12 cellular contexts compared by ENCODE assay signal in the genomic region with DNA sequence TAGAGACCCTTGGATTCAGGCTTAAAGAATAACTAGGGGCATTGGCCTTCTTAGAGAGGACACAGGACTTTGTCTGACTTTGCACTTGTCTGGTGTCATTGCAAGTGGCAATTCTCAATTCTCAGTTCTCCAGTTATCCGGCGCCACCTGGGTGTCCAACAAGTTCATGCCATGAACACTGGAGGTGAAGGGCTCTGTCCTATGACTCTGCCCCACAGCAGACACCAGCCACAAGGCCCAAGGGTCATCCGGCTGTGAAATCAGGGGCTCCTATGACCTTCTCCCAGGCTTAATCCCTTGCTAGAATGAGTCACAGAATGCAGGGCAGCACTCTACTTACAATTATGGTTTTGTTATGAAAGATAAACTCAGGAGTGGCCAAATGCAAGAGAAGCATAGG.
DNase-seq lines count a peak whose midpoint lies in the region; ATAC-seq, FAIRE-seq and TF ChIP-seq lines count a peak whose summit lies in the region.
"Had no signal": no experiment of that assay in that cellular context is flagged by ENCODE, and none has a peak within 500 bp of the region (broad histone marks: within the 10 kb centered on the region; RNA-seq: fewer than 3 reads in every experiment).

No MANE protein-coding gene starts in this region.

- H3K36me3 Mint-ChIP-seq in activated CD4-positive, alpha-beta T cell treated with anti-CD3 and anti-CD28 coated beads for 36 hours (ENCODE audit: low read depth): no peaks in the 10 kb centered on the region
- H3K36me3 Mint-ChIP-seq: immature natural killer cell had no signal

- WGBS in GM23248 (ENCODE audit: low coverage in 1 of 2, low lambda C conversion rate in 2 of 2, missing lambda C conversion rate in 2 of 2), 2 experiments: 85 to 90% methylated on average over 3 of the region's 3 CpGs
- WGBS in spleen, 5 donors: 91 to 97% (median 94%) methylated on average over 3 of the region's 3 CpGs

- POLR2A ChIA-PET in activated CD4-positive, alpha-beta T cell treated with anti-CD3 and anti-CD28 coated beads for 36 hours (lab: Charles Lee): no interaction called here

- H3K9ac ChIP-seq in GM23248: no peak overlapping the region
- H3K9ac ChIP-seq: BLaER1 treated with 17β-estradiol and CSF1 and Interleukin-3, amounts not matched to agents 10 nM and 100 nM had no signal

- H3K4me1 Mint-ChIP-seq in activated CD4-positive, alpha-beta T cell treated with anti-CD3 and anti-CD28 coated beads for 36 hours: peaks cover 25% of the 10 kb centered on the region

- H3K79me2 ChIP-seq in GM23248 (ENCODE audit: insufficient read depth): no peaks in the 10 kb centered on the region

- H4K20me1 ChIP-seq in GM23248 (ENCODE audit: insufficient read depth): no peaks in the 10 kb centered on the region
- H4K20me1 ChIP-seq: BLaER1 treated with 17β-estradiol and CSF1 and Interleukin-3, amounts not matched to agents 10 nM and 100 nM had no signal

- no peak overlapping the region for H3K4me2 ChIP-seq in GM23248 (ENCODE audit: unreplicated experiment)

- in situ Hi-C loops in GM23248 (cut with MboI): no loop called here

- H3K9me3 ChIP-seq in GM23248 (ENCODE audit: low read depth) (no peaks in the 10 kb centered on the region), WERI-Rb-1 (ENCODE audit: severe bottlenecking) (no peaks in the 10 kb centered on the region), spleen (no peaks in the 10 kb centered on the region)
- H3K9me3 ChIP-seq: BLaER1 treated with 17β-estradiol and CSF1 and Interleukin-3, amounts not matched to agents 10 nM and 100 nM had no signal

- peak; percentile 30; the same call in 1 of the 2 replicates for TF ChIP-seq CTCF in WERI-Rb-1 (IDR thresholded peaks at IDR 0.05; ENCODE audit: low read depth, low read length)
- TF ChIP-seq CTCF in spleen (IDR thresholded peaks at IDR 0.05 in 8 of 11, conservative IDR thresholded peaks at IDR 0.05 in 3 of 11): no peak

- H3K27ac ChIP-seq in GM23248 (no peak overlapping the region), WERI-Rb-1 (no peak overlapping the region), spleen (no peak overlapping the region)
- H3K27ac ChIP-seq: BLaER1 treated with 17β-estradiol and CSF1 and Interleukin-3, amounts not matched to agents 10 nM and 100 nM had no signal

- H3K27me3 ChIP-seq in GM23248 (replicated peaks; ENCODE audit: insufficient read depth) (0 out of 2 replicates have a peak, but pooled peaks cover 7% of the 10 kb centered on the region), WERI-Rb-1 (ENCODE audit: insufficient read depth, low read depth, severe bottlenecking) (no peaks in the 10 kb centered on the region), spleen (replicated peaks in 1 of 7) (no peaks in the 10 kb centered on the region)
- H3K27me3 ChIP-seq: BLaER1 treated with 17β-estradiol and CSF1 and Interleukin-3, amounts not matched to agents 10 nM and 100 nM had no signal

- no peak overlapping the region for H3K27ac Mint-ChIP-seq in activated CD4-positive, alpha-beta T cell treated with anti-CD3 and anti-CD28 coated beads for 36 hours
- H3K27ac Mint-ChIP-seq: immature natural killer cell had no signal

- CTCF ChIA-PET in activated CD4-positive, alpha-beta T cell treated with anti-CD3 and anti-CD28 coated beads for 36 hours (lab: Charles Lee): no interaction called here

- no peaks in the 10 kb centered on the region for H3K9me3 Mint-ChIP-seq in activated CD4-positive, alpha-beta T cell treated with anti-CD3 and anti-CD28 coated beads for 36 hours (ENCODE audit: low read depth)
- H3K9me3 Mint-ChIP-seq: immature natural killer cell had no signal

- H3K36me3 ChIP-seq in GM23248 (ENCODE audit: low read depth) (no peaks in the 10 kb centered on the region), WERI-Rb-1 (no peaks in the 10 kb centered on the region), spleen (no peaks in the 10 kb centered on the region)
- H3K36me3 ChIP-seq: BLaER1 treated with 17β-estradiol and CSF1 and Interleukin-3, amounts not matched to agents 10 nM and 100 nM had no signal

- no peak for ATAC-seq in activated CD4-positive, alpha-beta T cell treated with anti-CD3 and anti-CD28 coated beads for 36 hours

- H3K4me3 ChIP-seq in GM23248 (no peak overlapping the region), WERI-Rb-1 (ENCODE audit: low read depth, low read length) (no peak overlapping the region), spleen (no peak overlapping the region)
- H3K4me3 ChIP-seq: BLaER1 treated with 17β-estradiol and CSF1 and Interleukin-3, amounts not matched to agents 10 nM and 100 nM had no signal

- no peaks in the 10 kb centered on the region for H3F3A ChIP-seq in GM23248 (ENCODE audit: insufficient read depth)

- peak; percentile 43 for DNase-seq in activated CD4-positive, alpha-beta T cell treated with anti-CD3 and anti-CD28 coated beads for 36 hours
- no peak for DNase-seq in activated CD4-positive, alpha-beta T cell treated with anti-CD3 and anti-CD28 coated beads for 4 hours
- DNase-seq in GM23248: peak; percentile 8
- DNase-seq in WERI-Rb-1: peak; percentile 44
- DNase-seq in myocyte (ENCODE audit: low read depth): peak; percentile 61
- DNase-seq in NCI-H446 treated with DMSO at 0.1 percent for 48 hours (lab: John Stamatoyannopoulos, UW): no peak
- DNase-seq in frontal cortex (ENCODE audit: low spot score in 2 of 2): no peak
- no peak for DNase-seq in spleen
- DNase-seq: caudate nucleus, GOT3, immature natural killer cell had no signal

- no peaks in the 10 kb centered on the region for H3K4me1 ChIP-seq in GM23248 (ENCODE audit: insufficient read depth)
- peaks cover 15 to 71% (median 52%) of the 10 kb centered on the region in 6 donors for H3K4me1 ChIP-seq in spleen

- TF ChIP-seq POLR2A in spleen (IDR thresholded peaks at IDR 0.05): no peak

- H3K4me3 Mint-ChIP-seq in activated CD4-positive, alpha-beta T cell treated with anti-CD3 and anti-CD28 coated beads for 36 hours: no peak overlapping the region
- H3K4me3 Mint-ChIP-seq: immature natural killer cell had no signal

- no peak for FAIRE-seq in frontal cortex (lab: Jason Lieb, UNC)

- intact Hi-C loops in activated CD4-positive, alpha-beta T cell treated with anti-CD3 and anti-CD28 coated beads for 36 hours (cut with DNase I, micrococcal nuclease): loop anchor here (1.0 to 5.0 kb wide), 3 partner anchors 46 to 393 kb away; no protein-coding TSS in a partner anchor
- intact Hi-C loops in spleen (cut with DNase I; ENCODE audit: low total_unique reads): no loop called here

- no peaks in the 10 kb centered on the region for H3K9me2 ChIP-seq in GM23248 (ENCODE audit: insufficient read depth)

- no peak overlapping the region for H2AFZ ChIP-seq in GM23248

- H3K27me3 Mint-ChIP-seq in activated CD4-positive, alpha-beta T cell treated with anti-CD3 and anti-CD28 coated beads for 36 hours: no peaks in the 10 kb centered on the region

Comparison
In these comparisons a context has a peak if more than half of its experiments do, and no peak if none do; other contexts are left out.
1. DNase-seq: peak in activated CD4-positive, alpha-beta T cell treated with anti-CD3 and anti-CD28 coated beads for 36 hours (single experiment), GM23248 (single experiment), WERI-Rb-1 (single experiment) and myocyte (single experiment); none in activated CD4-positive, alpha-beta T cell treated with anti-CD3 and anti-CD28 coated beads for 4 hours (0 of 2), NCI-H446 treated with DMSO at 0.1 percent for 48 hours (single experiment), frontal cortex (0 of 2) and spleen (single experiment).